Comparison of ENCODE assay signal across 15 cellular contexts in genomic region chr2:161842751-161843433, GRCh38.
DNase-seq lines count a peak whose midpoint lies in the region; ATAC-seq and TF ChIP-seq lines count a peak whose summit lies in the region.
"Had no signal": no experiment of that assay in that cellular context is flagged by ENCODE, and none has a peak within 500 bp of the region (broad histone marks: within the 10 kb centered on the region; RNA-seq: fewer than 3 reads in every experiment).

No MANE protein-coding gene starts in this region.

- no peaks in the 10 kb centered on the region for H3K79me2 ChIP-seq in ACC112 (ENCODE audit: control insufficient read depth, insufficient read depth, low read length, unreplicated experiment)

- intact Hi-C loops in left lung (cut with DNase I) = no loop called here

- H3K36me3 ChIP-seq in ACC112 (ENCODE audit: insufficient read depth, low read length) (no peaks in the 10 kb centered on the region), left lung (no peaks in the 10 kb centered on the region)

- H3K4me1 ChIP-seq in ACC112 (ENCODE audit: control insufficient read depth, insufficient read depth, low read length, unreplicated experiment) (no peaks in the 10 kb centered on the region), left lung (no peaks in the 10 kb centered on the region)

- no peak for TF ChIP-seq CTCF in fibroblast of villous mesenchyme (IDR thresholded peaks at IDR 0.05; ENCODE audit: insufficient read depth, low read depth, low read length)
- TF ChIP-seq CTCF in left lung (IDR thresholded peaks at IDR 0.05) = no peak

- H3K27ac ChIP-seq in ACC112 (ENCODE audit: low read depth, low read length) = no peak overlapping the region
- no peak overlapping the region for H3K27ac ChIP-seq in left lung
- H3K27ac ChIP-seq: SK-N-MC had no signal

- H3K4me3 ChIP-seq in ACC112 (ENCODE audit: low read depth, low read length) (no peak overlapping the region), fibroblast of villous mesenchyme (ENCODE audit: low read depth, low read length) (no peak overlapping the region), left lung (no peak overlapping the region)
- H3K4me3 ChIP-seq: GM23338, SK-N-MC had no signal

- DNase-seq in LHCN-M2 (ENCODE audit: low read depth) = peak; percentile 74
- peak; percentile 1 for DNase-seq in fibroblast of villous mesenchyme (ENCODE audit: low read depth)
- DNase-seq in islet precursor cell = no peak
- DNase-seq in left lung = no peak
- DNase-seq in activated CD8-positive, alpha-beta memory T cell treated with anti-CD3 and anti-CD28 coated beads for 24 hours = no peak
- DNase-seq: ACHN; CD4-positive, CD25-positive, alpha-beta regulatory T cell; DND-41; KG1; NCI-H1092 treated with DMSO at 0.1 percent for 48 hours; NCI-H187 treated with DMSO at 0.1 percent for 48 hours had no signal

- ATAC-seq in GM18511 (IDR thresholded peaks at IDR 0.05; ENCODE audit: unreplicated experiment) (peak; percentile 45), left lung (no peak)
- ATAC-seq: GM23338 had no signal

- H3K9me3 ChIP-seq in left lung = peaks cover 0 to 3% of the 10 kb centered on the region in 2 donors

- H2AFZ ChIP-seq in ACC112 (ENCODE audit: low read length, unreplicated experiment) = peak overlapping the region; percentile 31
- H2AFZ ChIP-seq: GM23338 had no signal

- peaks cover 16% of the 10 kb centered on the region; the same call in 1 of the 2 replicates for H3K27me3 ChIP-seq in ACC112 (ENCODE audit: insufficient read depth, low read length)
- no peaks in the 10 kb centered on the region for H3K27me3 ChIP-seq in left lung

Comparison
In these comparisons a context has a peak if more than half of its experiments do, and no peak if none do; other contexts are left out.
1. DNase-seq: peak in LHCN-M2 (single experiment) and fibroblast of villous mesenchyme (single experiment); none in islet precursor cell (single experiment), left lung (0 of 2) and activated CD8-positive, alpha-beta memory T cell treated with anti-CD3 and anti-CD28 coated beads for 24 hours (single experiment).